ENCODE assay signal across 1 cellular context in genomic region chr14:78752789-78753188, GRCh38.
TF ChIP-seq lines count a peak whose summit lies in the region.

No MANE protein-coding gene starts in this region.

TF ChIP-seq in GM23338, 12 proteins besides CTCF, POLR2A, EP300 and RAD21 (continued from another document):
- TF ChIP-seq, protein P1, sequence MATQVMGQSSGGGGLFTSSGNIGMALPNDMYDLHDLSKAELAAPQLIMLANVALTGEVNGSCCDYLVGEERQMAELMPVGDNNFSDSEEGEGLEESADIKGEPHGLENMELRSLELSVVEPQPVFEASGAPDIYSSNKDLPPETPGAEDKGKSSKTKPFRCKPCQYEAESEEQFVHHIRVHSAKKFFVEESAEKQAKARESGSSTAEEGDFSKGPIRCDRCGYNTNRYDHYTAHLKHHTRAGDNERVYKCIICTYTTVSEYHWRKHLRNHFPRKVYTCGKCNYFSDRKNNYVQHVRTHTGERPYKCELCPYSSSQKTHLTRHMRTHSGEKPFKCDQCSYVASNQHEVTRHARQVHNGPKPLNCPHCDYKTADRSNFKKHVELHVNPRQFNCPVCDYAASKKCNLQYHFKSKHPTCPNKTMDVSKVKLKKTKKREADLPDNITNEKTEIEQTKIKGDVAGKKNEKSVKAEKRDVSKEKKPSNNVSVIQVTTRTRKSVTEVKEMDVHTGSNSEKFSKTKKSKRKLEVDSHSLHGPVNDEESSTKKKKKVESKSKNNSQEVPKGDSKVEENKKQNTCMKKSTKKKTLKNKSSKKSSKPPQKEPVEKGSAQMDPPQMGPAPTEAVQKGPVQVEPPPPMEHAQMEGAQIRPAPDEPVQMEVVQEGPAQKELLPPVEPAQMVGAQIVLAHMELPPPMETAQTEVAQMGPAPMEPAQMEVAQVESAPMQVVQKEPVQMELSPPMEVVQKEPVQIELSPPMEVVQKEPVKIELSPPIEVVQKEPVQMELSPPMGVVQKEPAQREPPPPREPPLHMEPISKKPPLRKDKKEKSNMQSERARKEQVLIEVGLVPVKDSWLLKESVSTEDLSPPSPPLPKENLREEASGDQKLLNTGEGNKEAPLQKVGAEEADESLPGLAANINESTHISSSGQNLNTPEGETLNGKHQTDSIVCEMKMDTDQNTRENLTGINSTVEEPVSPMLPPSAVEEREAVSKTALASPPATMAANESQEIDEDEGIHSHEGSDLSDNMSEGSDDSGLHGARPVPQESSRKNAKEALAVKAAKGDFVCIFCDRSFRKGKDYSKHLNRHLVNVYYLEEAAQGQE (IDR thresholded peaks at IDR 0.05; ENCODE audit: unreplicated experiment) = no peak
- TF ChIP-seq POLR2AphosphoS5 (IDR thresholded peaks at IDR 0.05; ENCODE audit: low read depth) (no peak), ZNF331 (CRISPR knock-in tag; IDR thresholded peaks at IDR 0.05; ENCODE audit: low read depth) (no peak), NANOG (IDR thresholded peaks at IDR 0.05; ENCODE audit: borderline replicate concordance) (no peak), ZNF114 (CRISPR knock-in tag; IDR thresholded peaks at IDR 0.05) (no peak)
